In the genomic region with DNA sequence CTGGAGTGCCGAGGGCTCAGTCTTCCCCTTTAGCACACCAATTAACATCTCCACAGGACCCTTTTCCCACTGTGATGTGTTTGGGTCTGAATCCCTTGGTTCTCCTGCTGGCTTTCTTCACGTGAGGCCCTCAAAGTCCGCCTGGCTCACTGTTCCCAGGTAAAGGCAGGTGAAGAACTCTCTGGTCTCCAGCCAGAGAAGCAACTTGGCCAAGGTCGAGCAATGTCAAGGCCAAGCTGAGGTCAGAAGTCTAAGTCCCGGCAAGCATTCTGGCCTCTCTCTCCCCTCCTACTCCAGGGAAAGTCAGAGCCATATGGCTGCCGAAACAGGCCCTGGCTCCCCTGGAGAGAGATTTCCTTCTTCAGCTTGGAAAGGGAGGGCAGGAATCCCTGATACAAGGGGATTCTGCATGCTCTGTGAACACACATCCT, we compare ENCODE assay signal across 20 cellular contexts.
DNase-seq lines count a peak whose midpoint lies in the region; TF ChIP-seq lines count a peak whose summit lies in the region.
"Had no signal": no experiment of that assay in that cellular context is flagged by ENCODE, and none has a peak within 500 bp of the region (broad histone marks: within the 10 kb centered on the region; RNA-seq: fewer than 3 reads in every experiment).

No MANE protein-coding gene starts in this region.

- H3K4me2 ChIP-seq in H9 (ENCODE audit: insufficient read depth, insufficient read length, low read length) (peak overlapping the region; percentile 35), mesendoderm (ENCODE audit: low read length) (no peak overlapping the region)

- H3K9me3 ChIP-seq in A673 (ENCODE audit: low read depth, low read length, poor library complexity, severe bottlenecking) (no peaks in the 10 kb centered on the region), H9 (ENCODE audit: control insufficient read depth, low read depth, low read length) (no peaks in the 10 kb centered on the region)

- H3K27me3 Mint-ChIP-seq in H9 (ENCODE audit: low read depth), result peaks cover 63% of the 10 kb centered on the region

- H2BK120ac ChIP-seq in H9 (ENCODE audit: low read depth, low read length, poor library complexity, severe bottlenecking), result no peak overlapping the region
- no peak overlapping the region for H2BK120ac ChIP-seq in mesendoderm (ENCODE audit: low read depth, low read length)

- H3K27me3 ChIP-seq in A673 (replicated peaks; ENCODE audit: insufficient read depth, low read depth, low read length, poor library complexity) (peaks cover 73% of the 10 kb centered on the region), H9 (ENCODE audit: insufficient read depth, low read length) (peaks cover 2% of the 10 kb centered on the region; the same call in 1 of the 2 replicates), mesendoderm (ENCODE audit: insufficient read depth, low read length, poor library complexity) (no peaks in the 10 kb centered on the region)

- H3K4me1 ChIP-seq in A673 (ENCODE audit: insufficient read depth, low read length, poor library complexity, severe bottlenecking) (peaks cover 27% of the 10 kb centered on the region), H9 (ENCODE audit: insufficient read depth, low read length) (peaks cover 16% of the 10 kb centered on the region; the same call in 1 of the 2 replicates), mesendoderm (ENCODE audit: control insufficient read depth, low read depth, low read length) (peaks cover 14% of the 10 kb centered on the region)

- H4K8ac ChIP-seq in H9 (replicated peaks; ENCODE audit: insufficient read length, low read depth, low read length), result no peak overlapping the region
- no peak overlapping the region for H4K8ac ChIP-seq in mesendoderm (ENCODE audit: low read depth, low read length)

- H3K4me3 ChIP-seq in A673 (ENCODE audit: low read depth, low read length, poor library complexity, severe bottlenecking) (no peak overlapping the region), mesendoderm (ENCODE audit: low read length) (no peak overlapping the region)
- H3K4me3 ChIP-seq: GM23248 had no signal

- H2AK5ac ChIP-seq in H9 (ENCODE audit: insufficient read length, low read length), result no peak overlapping the region
- H2AK5ac ChIP-seq in mesendoderm (ENCODE audit: low read length), result no peak overlapping the region

- no peak overlapping the region for H4K91ac ChIP-seq in H9 (ENCODE audit: insufficient read length, low read depth, low read length)

- H2BK12ac ChIP-seq in H9 (ENCODE audit: insufficient read length, low read depth, low read length), result no peak overlapping the region

- H2BK5ac ChIP-seq in H9 (ENCODE audit: insufficient read length, low read length) (no peak overlapping the region), mesendoderm (ENCODE audit: low read length) (no peak overlapping the region)

- no peak overlapping the region for H2AFZ ChIP-seq in H9 (ENCODE audit: low read length)
- H2AFZ ChIP-seq: GM23248 had no signal

- WGBS in H9 (ENCODE audit: extremely low coverage, insufficient read length, low lambda C conversion rate), result no CpG with 5 or more reads among the region's 6 CpGs
- WGBS in mesendoderm (ENCODE audit: extremely low coverage, insufficient coverage, low lambda C conversion rate), result no CpG with 5 or more reads among the region's 6 CpGs

- peak overlapping the region; percentile 55; the same call in 1 of the 2 replicates for H3K14ac ChIP-seq in H9 (ENCODE audit: insufficient read depth, low read length)

- H4K20me1 ChIP-seq in H9 (ENCODE audit: control insufficient read depth, insufficient read depth, insufficient read length), result no peaks in the 10 kb centered on the region

- no peak for TF ChIP-seq CTCF in A673 (conservative IDR thresholded peaks at IDR 0.05; ENCODE audit: low read depth, low read length)
- no peak for TF ChIP-seq CTCF in H9 (conservative IDR thresholded peaks at IDR 0.05)

- H3K4ac ChIP-seq in H9 (ENCODE audit: low read depth, low read length) (no peak overlapping the region), mesendoderm (ENCODE audit: low read depth, low read length) (no peak overlapping the region)

- H3K9me3 Mint-ChIP-seq in H9, result no peaks in the 10 kb centered on the region; a peak in 1 of 5 replicates
- H3K9me3 Mint-ChIP-seq: CD4-positive, alpha-beta T cell had no signal

- CTCF ChIA-PET in A673 (lab: Charles Lee), result interaction anchor here (0.7 kb wide), 1 partner anchor 90 kb away, joined by 3 read pairs; no protein-coding TSS in a partner anchor

- DNase-seq in A673 (ENCODE audit: low spot score) (peak; percentile 56), H9 (peak; percentile 43), cerebellar cortex (ENCODE audit: low spot score) (peak; percentile 39), mesendoderm (peak; percentile 78), HuH-7 (ENCODE audit: low spot score) (no peak), NCI-H1417 (lab: John Stamatoyannopoulos, UW) (no peak)
- no peak for DNase-seq in stimulated activated CD4-positive, alpha-beta T cell treated with anti-CD3 and anti-CD28 coated beads, Interleukin-4, amount 100 ng/mL, for 1 hour
- no peak for DNase-seq in NK-92 treated with Interleukin-12 subunit alpha and Interleukin-12 subunit beta, amount 100 ng/mL, for 24 hours (lab: John Stamatoyannopoulos, UW)
- DNase-seq: Calu3; CD4-positive, alpha-beta T cell; DMS79 treated with DMSO at 0.1 percent for 48 hours; GF-D8; GM23248; IMR-90; Kasumi-1; NCI-H1417 treated with DMSO at 0.1 percent for 48 hours; NCI-H2227 treated with DMSO at 0.1 percent for 48 hours; NCI-H526 treated with DMSO at 0.1 percent for 48 hours; SHP77 had no signal

- H3K23ac ChIP-seq in H9 (ENCODE audit: insufficient read length, low read depth, low read length) (no peak overlapping the region), mesendoderm (ENCODE audit: low read length) (no peak overlapping the region)

- no peak overlapping the region for H3K27ac ChIP-seq in A673 (ENCODE audit: low read depth, low read length, poor library complexity, severe bottlenecking)
- no peak overlapping the region for H3K27ac ChIP-seq in H9 (ENCODE audit: insufficient read length, low read depth, low read length)
- H3K27ac ChIP-seq in mesendoderm (ENCODE audit: low read depth, low read length), result no peak overlapping the region
- H3K27ac ChIP-seq: GM23248 had no signal

- H3K36me3 ChIP-seq in A673 (ENCODE audit: insufficient read depth, low read length, poor library complexity, severe bottlenecking), result no peaks in the 10 kb centered on the region
- H3K36me3 ChIP-seq in mesendoderm (ENCODE audit: control insufficient read depth, insufficient read depth, low read length), result no peaks in the 10 kb centered on the region

- H4K5ac ChIP-seq in H9 (ENCODE audit: insufficient read length, low read depth, low read length) (no peak overlapping the region), mesendoderm (ENCODE audit: low read length) (no peak overlapping the region)

- H3K4me1 Mint-ChIP-seq in H9, result peaks cover 53 to 65% of the 10 kb centered on the region in 2 experiments

- H3K23me2 ChIP-seq in H9 (ENCODE audit: insufficient read length, low read depth, low read length, poor library complexity, severe bottlenecking), result peaks cover 8% of the 10 kb centered on the region

- no peak overlapping the region for H3T11ph ChIP-seq in H9 (ENCODE audit: low read length)

- H3K79me2 ChIP-seq in H9 (ENCODE audit: insufficient read depth, low read length) (no peaks in the 10 kb centered on the region), mesendoderm (ENCODE audit: control insufficient read depth, insufficient read depth, low read length) (no peaks in the 10 kb centered on the region)

- H2BK20ac ChIP-seq in H9 (ENCODE audit: low read depth, low read length, poor library complexity, severe bottlenecking), result no peak overlapping the region

- H3K9ac ChIP-seq in H9 (ENCODE audit: extremely low read depth, insufficient read length, low read length) (no peak overlapping the region), mesendoderm (ENCODE audit: low read length) (no peak overlapping the region)
- H3K9ac ChIP-seq: GM23248 had no signal

- H3K27ac Mint-ChIP-seq in H9, result peak overlapping the region; percentile 80 to 95 (median 81); a peak in 5 of 7 replicates
- H3K27ac Mint-ChIP-seq: B cell; CD4-positive, alpha-beta T cell had no signal

- H2BK15ac ChIP-seq in H9 (ENCODE audit: low read depth, low read length), result no peak overlapping the region
- no peak overlapping the region for H2BK15ac ChIP-seq in mesendoderm (replicated peaks; ENCODE audit: low read depth)

- intact Hi-C loops in A673 (cut with micrococcal nuclease; ENCODE audit: unreplicated experiment), result no loop called here

- no peak overlapping the region for H3K56ac ChIP-seq in H9 (ENCODE audit: insufficient read length, low read depth, low read length)
- peak overlapping the region; percentile 70 for H3K56ac ChIP-seq in mesendoderm (ENCODE audit: low read length)

- POLR2A ChIA-PET in A673 (lab: Charles Lee; ENCODE audit: low non-redundant PET), result interaction anchor here (0.6 to 0.7 kb wide), 2 partner anchors 343 to 471 kb away, joined by 3 to 7 read pairs; no protein-coding TSS in a partner anchor

- no peaks in the 10 kb centered on the region for H3K36me3 Mint-ChIP-seq in H9 (ENCODE audit: insufficient read depth in 1 of 3, low read depth in 3 of 3)

- H3K18ac ChIP-seq in H9 (ENCODE audit: insufficient read length, low read depth, low read length), result no peak overlapping the region
- no peak overlapping the region for H3K18ac ChIP-seq in mesendoderm (ENCODE audit: low read length)

- H3K4me3 Mint-ChIP-seq in H9, result peak overlapping the region; percentile 27 to 58; a peak in 3 of 5 replicates
- H3K4me3 Mint-ChIP-seq: B cell; CD4-positive, alpha-beta T cell had no signal

- no peaks in the 10 kb centered on the region for H3K79me1 ChIP-seq in H9 (ENCODE audit: insufficient read depth, low read depth, low read length, poor library complexity, severe bottlenecking)
- H3K79me1 ChIP-seq in mesendoderm (ENCODE audit: low read length), result no peaks in the 10 kb centered on the region

- BruUV-seq in A673 (replicated peaks; lab: Mats Ljungman, UMichigan), result no TSS peak

Comparison
In these comparisons a context has a peak if more than half of its experiments do, and no peak if none do; other contexts are left out.
1. DNase-seq: peak in A673 (single experiment), H9 (single experiment), cerebellar cortex (single experiment) and mesendoderm (single experiment); none in HuH-7 (single experiment), stimulated activated CD4-positive, alpha-beta T cell treated with anti-CD3 and anti-CD28 coated beads, Interleukin-4, amount 100 ng/mL, for 1 hour (single experiment), NK-92 treated with Interleukin-12 subunit alpha and Interleukin-12 subunit beta, amount 100 ng/mL, for 24 hours (single experiment) and NCI-H1417 (0 of 3).